16 cellular contexts compared by ENCODE assay signal in the genomic region with DNA sequence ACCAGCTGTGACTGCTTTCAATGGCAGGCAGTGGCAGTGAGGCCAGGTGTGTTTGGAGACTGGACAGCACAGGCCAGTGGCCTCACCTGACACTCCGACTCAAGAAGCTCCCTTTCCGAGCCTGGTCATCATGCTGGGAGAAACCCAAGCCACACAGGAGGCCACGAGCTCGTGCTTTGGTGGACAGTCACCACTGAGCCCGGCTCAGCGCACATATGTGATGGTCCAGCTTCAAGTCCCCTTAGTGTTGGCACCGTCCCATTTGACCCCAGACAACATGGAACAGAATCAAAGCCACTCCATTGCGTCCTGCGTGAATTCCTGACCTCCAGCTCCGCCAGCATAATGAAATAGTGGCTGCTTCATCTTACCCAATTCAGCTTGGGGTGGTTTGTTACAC.
"Had no signal": no experiment of that assay in that cellular context is flagged by ENCODE, and none has a peak within 500 bp of the region (broad histone marks: within the 10 kb centered on the region; RNA-seq: fewer than 3 reads in every experiment).

No MANE protein-coding gene starts in this region.

- H3K36me3 ChIP-seq: esophagus squamous epithelium, gastroesophageal sphincter, neutrophil had no signal

- H3K9me3 ChIP-seq: esophagus squamous epithelium, gastroesophageal sphincter, neutrophil had no signal

- H3K4me3 ChIP-seq: esophagus squamous epithelium, gastroesophageal sphincter, lung had no signal

- ATAC-seq: gastroesophageal sphincter, left colon, left ventricle myocardium superior, right cardiac atrium had no signal

- DNase-seq: esophagus squamous epithelium; foreskin fibroblast; glutamatergic neuron; left colon; left ventricle myocardium superior; mesenchymal stem cell; naive B cell; posterior cingulate gyrus; right cardiac atrium; small intestine; stimulated activated CD4-positive, alpha-beta T cell treated with anti-CD3 and anti-CD28 coated beads, Interleukin-12 subunit alpha, Interleukin-12 subunit beta, amount 100 ng/mL, for 4 hours; stimulated activated naive CD4-positive, alpha-beta T cell treated with Interleukin-2 at 50 U/mL for 16 hours; trophoblast cell had no signal

- H3K27ac ChIP-seq: esophagus squamous epithelium, gastroesophageal sphincter, neutrophil had no signal
